ENCODE assay signal across 1 cellular context in the genomic region with DNA sequence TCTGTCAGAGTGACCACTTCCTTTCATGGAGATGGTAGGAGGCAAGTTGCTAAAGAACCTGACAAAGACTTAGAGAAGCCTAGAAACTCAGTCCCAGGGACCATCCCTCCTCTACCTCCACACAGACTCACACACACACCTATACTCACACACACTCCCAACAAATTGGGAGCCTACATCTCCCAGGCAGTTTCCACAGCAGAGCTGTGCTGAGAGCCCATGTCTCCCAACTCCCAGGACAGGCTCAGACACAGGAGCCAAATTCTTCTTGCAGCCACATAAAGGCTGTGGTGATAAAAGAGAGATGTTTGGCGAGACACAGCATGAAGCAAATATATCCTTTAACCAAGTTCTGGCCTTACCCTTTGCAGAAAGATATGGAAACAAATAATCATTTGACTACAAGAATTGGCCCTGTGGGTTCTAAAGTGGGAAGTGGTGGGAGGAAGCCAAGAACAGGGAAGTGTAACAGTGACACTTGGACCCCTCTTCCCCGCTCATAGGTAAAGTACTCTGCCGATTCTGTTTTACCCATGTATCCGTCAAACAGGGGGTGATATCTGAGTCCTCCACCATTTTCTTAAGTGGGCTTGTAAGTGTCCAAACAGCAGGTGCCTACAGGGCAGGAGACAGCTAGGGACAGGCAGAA.
TF ChIP-seq lines count a peak whose summit lies in the region.

No MANE protein-coding gene starts in this region.

TF ChIP-seq in IMR-90, 13 proteins besides CTCF, POLR2A, EP300 and RAD21:
- TF ChIP-seq CEBPB (IDR thresholded peaks at IDR 0.05; ENCODE audit: low read depth, low read length), result no peak
